Comparison of ENCODE assay signal across 17 cellular contexts in the genomic region with DNA sequence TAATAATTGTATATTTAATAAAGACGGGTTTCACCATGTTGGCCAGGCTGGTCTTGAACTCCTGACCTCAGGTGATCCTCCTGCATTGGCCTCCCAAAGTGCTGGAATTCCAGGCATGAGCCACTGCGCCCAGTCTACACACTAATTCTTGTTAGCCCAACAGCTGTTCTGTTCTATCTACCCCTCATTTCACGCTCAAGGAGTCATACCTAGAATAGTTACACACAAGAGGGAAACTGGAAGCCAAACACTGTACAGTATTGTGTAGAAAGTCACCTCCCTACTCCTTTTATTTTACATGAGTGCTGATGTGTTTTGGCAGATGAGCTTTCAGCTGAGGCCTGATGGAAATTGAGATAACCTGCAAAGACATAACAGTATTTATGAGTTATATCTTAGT.
"Had no signal": no experiment of that assay in that cellular context is flagged by ENCODE, and none has a peak within 500 bp of the region (broad histone marks: within the 10 kb centered on the region; RNA-seq: fewer than 3 reads in every experiment).

No MANE protein-coding gene starts in this region.

- H3K79me2 ChIP-seq: hepatocyte had no signal

- H3K9me3 ChIP-seq: adrenal gland, breast epithelium, neutrophil, pancreas, sigmoid colon, spleen, tibial nerve, uterus had no signal

- H3K27ac Mint-ChIP-seq: activated naive CD4-positive, alpha-beta T cell treated with anti-CD3 and anti-CD28 coated beads, Interleukin-2, amount 50 U/mL, for 24 hours; activated T-helper 2 cell treated with anti-CD3 and anti-CD28 coated beads, Interferon-gamma antibody, Interleukin-2, Interleukin-4, amounts not matched to agents 10 μg/mL and 5 μg/mL and 100 μg/mL, durations not matched to agents 14 hours and 24 hours and 36 hours had no signal

- H2AFZ ChIP-seq: hepatocyte had no signal

- H3K27me3 ChIP-seq: adrenal gland, breast epithelium, foreskin keratinocyte, hepatocyte, neutrophil, pancreas, sigmoid colon, spleen, tibial nerve, uterus had no signal

- DNase-seq: activated CD4-positive, alpha-beta T cell treated with anti-CD3 and anti-CD28 coated beads for 1 hour; adrenal gland; foreskin keratinocyte; mesendoderm; naive thymus-derived CD8-positive, alpha-beta T cell; pancreas; sigmoid colon; spleen; stimulated activated naive CD4-positive, alpha-beta T cell; uterus had no signal

- H3K4me1 Mint-ChIP-seq: activated naive CD4-positive, alpha-beta T cell treated with anti-CD3 and anti-CD28 coated beads, Interleukin-2, amount 50 U/mL, for 24 hours; naive thymus-derived CD8-positive, alpha-beta T cell had no signal

- H3K27me3 Mint-ChIP-seq: activated naive CD4-positive, alpha-beta T cell treated with anti-CD3 and anti-CD28 coated beads, Interleukin-2, amount 50 U/mL, for 24 hours; naive thymus-derived CD8-positive, alpha-beta T cell had no signal

- H3K9me3 Mint-ChIP-seq: activated naive CD4-positive, alpha-beta T cell treated with anti-CD3 and anti-CD28 coated beads, Interleukin-2, amount 50 U/mL, for 24 hours; activated T-helper 2 cell treated with anti-CD3 and anti-CD28 coated beads, Interferon-gamma antibody, Interleukin-2, Interleukin-4, amounts not matched to agents 10 μg/mL and 5 μg/mL and 100 μg/mL, durations not matched to agents 14 hours and 24 hours and 36 hours had no signal

- H3K4me2 ChIP-seq: hepatocyte had no signal

- H3K4me1 ChIP-seq: adrenal gland, breast epithelium, foreskin keratinocyte, pancreas, sigmoid colon, spleen, tibial nerve, uterus had no signal

- ATAC-seq: foreskin keratinocyte; naive thymus-derived CD8-positive, alpha-beta T cell; pancreas had no signal

- H3K27ac ChIP-seq: adrenal gland, breast epithelium, coronary artery, foreskin keratinocyte, hepatocyte, neutrophil, pancreas, sigmoid colon, spleen, tibial nerve, uterus had no signal

- H3K4me3 Mint-ChIP-seq: activated naive CD4-positive, alpha-beta T cell treated with anti-CD3 and anti-CD28 coated beads, Interleukin-2, amount 50 U/mL, for 24 hours; naive thymus-derived CD8-positive, alpha-beta T cell had no signal

- H3K4me3 ChIP-seq: adrenal gland, breast epithelium, coronary artery, hepatocyte, pancreas, sigmoid colon, spleen, tibial nerve, uterus had no signal

- H3K36me3 ChIP-seq: adrenal gland, breast epithelium, uterus had no signal
